ENCODE assay signal across 16 cellular contexts in the genomic region with DNA sequence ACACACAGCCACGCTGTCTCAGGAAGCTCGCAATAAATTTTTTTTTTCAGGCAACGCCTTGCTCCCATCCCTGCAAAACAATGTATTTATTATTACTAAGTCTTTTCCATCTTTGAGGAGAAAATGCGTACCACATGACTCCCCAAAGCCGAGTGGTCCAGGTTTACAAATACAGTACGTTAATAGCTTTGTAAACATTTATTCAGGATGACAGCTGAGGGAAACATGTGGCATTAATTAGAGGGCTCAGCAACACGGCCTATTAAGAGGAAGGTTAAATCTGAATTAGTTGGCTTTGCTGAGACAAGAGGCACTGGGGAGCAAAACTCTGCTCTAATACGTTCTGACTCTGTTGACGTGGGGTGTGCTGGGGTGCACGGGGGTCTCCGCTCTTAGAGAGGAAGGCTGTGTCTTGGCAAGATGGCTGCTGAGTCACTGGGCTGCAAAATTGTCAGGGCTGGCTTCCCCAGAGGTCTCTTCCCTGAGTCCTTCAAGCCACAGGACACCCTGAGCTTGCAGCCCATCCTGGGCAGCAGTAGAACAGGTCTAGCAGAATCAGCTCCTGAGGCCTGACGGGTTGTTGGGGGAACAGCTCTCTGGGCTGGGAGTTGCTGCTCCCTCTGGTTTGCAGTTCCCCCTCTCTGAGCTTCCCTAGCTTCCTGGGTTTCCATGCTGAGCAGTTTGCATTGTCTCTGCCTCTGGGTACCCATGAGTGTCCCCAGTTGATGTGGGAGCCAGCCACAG.
A peak's percentile ranks its signal among the peaks of the same experiment; 100 is the strongest.
DNase-seq lines count a peak whose midpoint lies in the region; ATAC-seq and TF ChIP-seq lines count a peak whose summit lies in the region.
"Had no signal": no experiment of that assay in that cellular context is flagged by ENCODE, and none has a peak within 500 bp of the region (broad histone marks: within the 10 kb centered on the region; RNA-seq: fewer than 3 reads in every experiment).

No MANE protein-coding gene starts in this region.

- no peak overlapping the region for H3K23ac ChIP-seq in neuronal stem cell (ENCODE audit: low read depth, low read length, poor library complexity)

- peak; percentile 18 for DNase-seq in ELR (ENCODE audit: low read depth)
- DNase-seq in NCI-H1105 (lab: John Stamatoyannopoulos, UW): peak; percentile 82
- DNase-seq in astrocyte of the spinal cord (ENCODE audit: low read depth, low spot score): peak; percentile 11
- DNase-seq in neuronal stem cell (ENCODE audit: low spot score): no peak
- DNase-seq in activated CD4-positive, alpha-beta memory T cell treated with anti-CD3 and anti-CD28 coated beads, Interleukin-2, amount 10 ng/mL, durations not matched to agents 7 days and 5 days: no peak
- DNase-seq in SJCRH30: no peak
- no peak for DNase-seq in activated naive CD8-positive, alpha-beta T cell treated with anti-CD3 and anti-CD28 coated beads, Interleukin-2, amount 50 U/mL, for 24 hours
- DNase-seq: activated CD4-positive, CD25-positive, alpha-beta regulatory T cell; aorta; Calu3; left ventricle myocardium inferior; natural killer cell; NCI-H526 treated with DMSO at 0.1 percent for 48 hours had no signal

- no peaks in the 10 kb centered on the region for H3K36me3 Mint-ChIP-seq in activated CD4-positive, alpha-beta memory T cell treated with anti-CD3 and anti-CD28 coated beads, Interleukin-2, amount 10 ng/mL, durations not matched to agents 7 days and 5 days (ENCODE audit: low read depth)
- no peaks in the 10 kb centered on the region for H3K36me3 Mint-ChIP-seq in activated naive CD8-positive, alpha-beta T cell treated with anti-CD3 and anti-CD28 coated beads, Interleukin-2, amount 50 U/mL, for 24 hours (ENCODE audit: low read depth)
- H3K36me3 Mint-ChIP-seq: natural killer cell had no signal

- peak overlapping the region; percentile 4 for H2BK5ac ChIP-seq in neuronal stem cell (ENCODE audit: low read length)

- no CpG with 5 or more reads among the region's 12 CpGs for WGBS in neuronal stem cell (ENCODE audit: extremely low coverage in 2 of 2, insufficient read length in 2 of 2, insufficient replicate concordance in 1 of 2), 2 donors

- no peaks in the 10 kb centered on the region for H3K36me3 ChIP-seq in neuronal stem cell (replicated peaks in 1 of 2; ENCODE audit: control insufficient read depth in 2 of 2, insufficient read depth in 2 of 2, low read length in 2 of 2)
- H3K36me3 ChIP-seq in SJCRH30: no peaks in the 10 kb centered on the region
- H3K36me3 ChIP-seq: left ventricle myocardium inferior, thoracic aorta had no signal

- H3K4me3 Mint-ChIP-seq in activated CD4-positive, alpha-beta memory T cell treated with anti-CD3 and anti-CD28 coated beads, Interleukin-2, amount 10 ng/mL, durations not matched to agents 7 days and 5 days: no peak overlapping the region
- H3K4me3 Mint-ChIP-seq in activated naive CD8-positive, alpha-beta T cell treated with anti-CD3 and anti-CD28 coated beads, Interleukin-2, amount 50 U/mL, for 24 hours: no peak overlapping the region
- H3K4me3 Mint-ChIP-seq: natural killer cell had no signal

- CTCF ChIA-PET in activated CD4-positive, alpha-beta memory T cell treated with anti-CD3 and anti-CD28 coated beads, Interleukin-2, amount 10 ng/mL, durations not matched to agents 7 days and 5 days (lab: Charles Lee): no interaction called here

- H3K9me3 ChIP-seq in neuronal stem cell (replicated peaks in 1 of 2; ENCODE audit: control insufficient read depth in 2 of 2, insufficient read depth in 1 of 2, low read depth in 1 of 2, low read length in 2 of 2) (no peaks in the 10 kb centered on the region), SJCRH30 (replicated peaks) (no peaks in the 10 kb centered on the region)
- H3K9me3 ChIP-seq: left ventricle myocardium inferior, thoracic aorta had no signal

- peaks cover 13% of the 10 kb centered on the region for H3K9me3 Mint-ChIP-seq in activated CD4-positive, alpha-beta memory T cell treated with anti-CD3 and anti-CD28 coated beads, Interleukin-2, amount 10 ng/mL, durations not matched to agents 7 days and 5 days
- no peaks in the 10 kb centered on the region for H3K9me3 Mint-ChIP-seq in activated naive CD8-positive, alpha-beta T cell treated with anti-CD3 and anti-CD28 coated beads, Interleukin-2, amount 50 U/mL, for 24 hours

- no peak overlapping the region for H2AFZ ChIP-seq in neuronal stem cell (ENCODE audit: low read length)

- H4K8ac ChIP-seq in neuronal stem cell (ENCODE audit: low read depth, low read length): no peak overlapping the region

- peak overlapping the region; percentile 88 for H3K18ac ChIP-seq in neuronal stem cell (ENCODE audit: low read length)

- no peak overlapping the region for H3K4me2 ChIP-seq in neuronal stem cell (ENCODE audit: insufficient read depth, low read length, poor library complexity, severe bottlenecking)

- no peak overlapping the region for H2BK120ac ChIP-seq in neuronal stem cell (ENCODE audit: low read depth, low read length)

- no peak overlapping the region for H2BK12ac ChIP-seq in neuronal stem cell (ENCODE audit: low read length)

- no peaks in the 10 kb centered on the region for H3K79me1 ChIP-seq in neuronal stem cell (ENCODE audit: low read depth, low read length)

- TF ChIP-seq CTCF in astrocyte of the spinal cord (IDR thresholded peaks at IDR 0.05; ENCODE audit: low read depth, low read length): no peak

- H3K9ac ChIP-seq in neuronal stem cell (ENCODE audit: low read depth, low read length, poor library complexity): no peak overlapping the region

- H3K4me3 ChIP-seq in astrocyte of the spinal cord (ENCODE audit: low read depth, low read length): no peak overlapping the region
- H3K4me3 ChIP-seq in neuronal stem cell (ENCODE audit: low read length in 2 of 2): no peak overlapping the region
- H3K4me3 ChIP-seq in SJCRH30: no peak overlapping the region
- H3K4me3 ChIP-seq: GM12878, left ventricle myocardium inferior, thoracic aorta had no signal

- H3K4me1 ChIP-seq in neuronal stem cell (ENCODE audit: control insufficient read depth in 2 of 2, insufficient read depth in 1 of 2, low read depth in 1 of 2, low read length in 2 of 2) (peaks cover 0 to 6% of the 10 kb centered on the region in 2 donors), SJCRH30 (no peaks in the 10 kb centered on the region)
- H3K4me1 ChIP-seq: left ventricle myocardium inferior had no signal

- in situ Hi-C loops in astrocyte of the spinal cord (cut with HindIII; ENCODE audit: low sequenced_read_pairs): no loop called here

- ATAC-seq in GM18502 (IDR thresholded peaks at IDR 0.05; ENCODE audit: poor library complexity, unreplicated experiment): no peak
- ATAC-seq in activated naive CD8-positive, alpha-beta T cell treated with anti-CD3 and anti-CD28 coated beads, Interleukin-2, amount 50 U/mL, for 24 hours: no peak
- ATAC-seq: GM12878, natural killer cell had no signal

- H3K4me1 Mint-ChIP-seq in activated CD4-positive, alpha-beta memory T cell treated with anti-CD3 and anti-CD28 coated beads, Interleukin-2, amount 10 ng/mL, durations not matched to agents 7 days and 5 days: no peaks in the 10 kb centered on the region
- no peaks in the 10 kb centered on the region for H3K4me1 Mint-ChIP-seq in activated naive CD8-positive, alpha-beta T cell treated with anti-CD3 and anti-CD28 coated beads, Interleukin-2, amount 50 U/mL, for 24 hours
- H3K4me1 Mint-ChIP-seq: natural killer cell had no signal

- no peak overlapping the region for H3K14ac ChIP-seq in neuronal stem cell (ENCODE audit: low read length)

- H4K91ac ChIP-seq in neuronal stem cell (ENCODE audit: low read depth, low read length, poor library complexity): no peak overlapping the region

- peak overlapping the region; percentile 43 for H2AK5ac ChIP-seq in neuronal stem cell (ENCODE audit: low read depth, low read length)

- H3K27me3 Mint-ChIP-seq in activated CD4-positive, alpha-beta memory T cell treated with anti-CD3 and anti-CD28 coated beads, Interleukin-2, amount 10 ng/mL, durations not matched to agents 7 days and 5 days: no peaks in the 10 kb centered on the region
- peaks cover 3% of the 10 kb centered on the region for H3K27me3 Mint-ChIP-seq in activated naive CD8-positive, alpha-beta T cell treated with anti-CD3 and anti-CD28 coated beads, Interleukin-2, amount 50 U/mL, for 24 hours

- no peak overlapping the region for H3K4ac ChIP-seq in neuronal stem cell (ENCODE audit: low read length)

- H3K27me3 ChIP-seq in neuronal stem cell (ENCODE audit: control insufficient read depth in 3 of 3, insufficient read depth in 3 of 3, low read depth in 1 of 3, low read length in 3 of 3): no peaks in the 10 kb centered on the region
- no peaks in the 10 kb centered on the region for H3K27me3 ChIP-seq in SJCRH30

- no peak overlapping the region for H2BK15ac ChIP-seq in neuronal stem cell (ENCODE audit: low read length)

- POLR2A ChIA-PET in activated CD4-positive, alpha-beta memory T cell treated with anti-CD3 and anti-CD28 coated beads, Interleukin-2, amount 10 ng/mL, durations not matched to agents 7 days and 5 days (lab: Charles Lee): no interaction called here

- H3K27ac ChIP-seq in neuronal stem cell (replicated peaks; ENCODE audit: low read length) (no peak overlapping the region), SJCRH30 (no peak overlapping the region)
- H3K27ac ChIP-seq: left ventricle myocardium inferior, thoracic aorta had no signal

- H3K27ac Mint-ChIP-seq in activated CD4-positive, alpha-beta memory T cell treated with anti-CD3 and anti-CD28 coated beads, Interleukin-2, amount 10 ng/mL, durations not matched to agents 7 days and 5 days: no peak overlapping the region
- H3K27ac Mint-ChIP-seq in activated naive CD8-positive, alpha-beta T cell treated with anti-CD3 and anti-CD28 coated beads, Interleukin-2, amount 50 U/mL, for 24 hours: no peak overlapping the region
- H3K27ac Mint-ChIP-seq: natural killer cell had no signal

Comparison
In these comparisons a context has a peak if more than half of its experiments do, and no peak if none do; other contexts are left out.
1. DNase-seq: peak in ELR (single experiment), NCI-H1105 (single experiment) and astrocyte of the spinal cord (single experiment); none in neuronal stem cell (single experiment), activated CD4-positive, alpha-beta memory T cell treated with anti-CD3 and anti-CD28 coated beads, Interleukin-2, amount 10 ng/mL, durations not matched to agents 7 days and 5 days (single experiment), SJCRH30 (0 of 2) and activated naive CD8-positive, alpha-beta T cell treated with anti-CD3 and anti-CD28 coated beads, Interleukin-2, amount 50 U/mL, for 24 hours (single experiment).